In genomic region chr3:156563900-156564682, GRCh38 we compare ENCODE assay signal across 20 cellular contexts. TPM values are rescaled to one million over a fixed set of nuclear protein-coding genes. Genes with fewer than 3 reads are reported as not detected.
DNase-seq lines count a peak whose midpoint lies in the region; ATAC-seq and TF ChIP-seq lines count a peak whose summit lies in the region.
"Had no signal": no experiment of that assay in that cellular context is flagged by ENCODE, and none has a peak within 500 bp of the region (broad histone marks: within the 10 kb centered on the region; RNA-seq: fewer than 3 reads in every experiment).

No MANE protein-coding gene starts in this region.

- H3K4me3 ChIP-seq in HCT116 (replicated peaks in 1 of 2; ENCODE audit: low read depth in 1 of 2, low read length in 2 of 2), result no peak overlapping the region
- no peak overlapping the region for H3K4me3 ChIP-seq in mucosa of descending colon
- H3K4me3 ChIP-seq in suprapubic skin, result no peak overlapping the region

- H3K36me3 ChIP-seq in HCT116 (ENCODE audit: control insufficient read depth in 1 of 2, insufficient read depth in 2 of 2, low read length in 2 of 2) (no peaks in the 10 kb centered on the region), mucosa of descending colon (ENCODE audit: low read depth) (no peaks in the 10 kb centered on the region), suprapubic skin (no peaks in the 10 kb centered on the region)

- H3K27ac ChIP-seq in HCT116 (ENCODE audit: low read depth, low read length), result no peak overlapping the region
- no peak overlapping the region for H3K27ac ChIP-seq in suprapubic skin
- H3K27ac ChIP-seq: RWPE1 had no signal

- CTCF ChIA-PET in HCT116 (lab: Charles Lee), result no interaction called here

- H2AFZ ChIP-seq in HCT116 (ENCODE audit: low read depth, low read length, poor library complexity, severe bottlenecking), result peak overlapping the region; percentile 11

- RAD21 ChIA-PET in HCT116 (lab: Charles Lee; ENCODE audit: low non-redundant PET in 1 of 2, low total read pairs in 2 of 2, uncharacterized antibody in 2 of 2, unreplicated experiment in 2 of 2), result no interaction called here

- no peaks in the 10 kb centered on the region for H3K27me3 ChIP-seq in HCT116 (ENCODE audit: insufficient read depth, low read length)
- no peaks in the 10 kb centered on the region for H3K27me3 ChIP-seq in suprapubic skin

- H3K9me3 ChIP-seq in HCT116 (ENCODE audit: control insufficient read depth in 1 of 2, insufficient read depth in 1 of 2, low read depth in 1 of 2, low read length in 2 of 2) (no peaks in the 10 kb centered on the region), mucosa of descending colon (no peaks in the 10 kb centered on the region), suprapubic skin (no peaks in the 10 kb centered on the region)

- TF ChIP-seq RAD21 in HCT116 (IDR thresholded peaks at IDR 0.05; ENCODE audit: low read depth), result no peak

- H3K4me1 ChIP-seq in HCT116 (ENCODE audit: control insufficient read depth in 1 of 2, insufficient read depth in 2 of 2, low read length in 2 of 2), result no peaks in the 10 kb centered on the region
- no peaks in the 10 kb centered on the region for H3K4me1 ChIP-seq in mucosa of descending colon (ENCODE audit: low read depth)
- H3K4me1 ChIP-seq in suprapubic skin, result no peaks in the 10 kb centered on the region

- TF ChIP-seq POLR2A in HCT116 (IDR thresholded peaks at IDR 0.05; ENCODE audit: borderline replicate concordance, extremely low read depth, insufficient read depth, insufficient read length) (no peak), suprapubic skin (IDR thresholded peaks at IDR 0.05) (no peak)

- ATAC-seq in GM18511 (IDR thresholded peaks at IDR 0.05; ENCODE audit: unreplicated experiment) (peak; percentile 58), HCT116 (no peak), SK-N-SH treated with all-trans-retinoic acid at 6 μM for 48 hours (peak; percentile 40; the same call in 2 of the 3 replicates), mucosa of descending colon (peak; percentile 95), GM18517 (IDR thresholded peaks at IDR 0.05; ENCODE audit: unreplicated experiment) (no peak)
- ATAC-seq: CD8-positive, alpha-beta T cell had no signal

- TF ChIP-seq EP300 in suprapubic skin (IDR thresholded peaks at IDR 0.05), result no peak

- DNase-seq in HCT116 (ENCODE audit: low read depth, low spot score), result no peak
- no peak for DNase-seq in mucosa of descending colon
- DNase-seq in islet precursor cell, result no peak
- no peak for DNase-seq in suprapubic skin (ENCODE audit: low spot score in 2 of 2)
- DNase-seq in activated naive CD4-positive, alpha-beta T cell treated with Interleukin-2 at 50 U/mL for 16 hours, result no peak
- DNase-seq: CD8-positive, alpha-beta T cell; DND-41; GOT3; HFFc6; MV-4-11; NCI-H1436; NCI-H2227 treated with DMSO at 0.1 percent for 48 hours; NCI-H526; NK-92 treated with Interleukin-12 subunit alpha and Interleukin-12 subunit beta, amount 100 ng/mL, for 24 hours; OCI-M1; T-helper 1 cell had no signal

- H3K4me2 ChIP-seq in HCT116 (ENCODE audit: low read length), result no peak overlapping the region

- H3K9ac ChIP-seq in HCT116 (ENCODE audit: low read length), result no peak overlapping the region

- 63% methylated on average over 1 of the region's 1 CpG for WGBS in suprapubic skin

- TF ChIP-seq CTCF in HCT116 (IDR thresholded peaks at IDR 0.05 in 2 of 3, conservative IDR thresholded peaks at IDR 0.05 in 1 of 3; ENCODE audit: borderline replicate concordance in 1 of 3, insufficient read depth in 1 of 3, low read depth in 2 of 3, low read length in 2 of 3) (no peak), mucosa of descending colon (IDR thresholded peaks at IDR 0.05) (no peak), suprapubic skin (IDR thresholded peaks at IDR 0.05) (no peak)

- POLR2A ChIA-PET in HCT116 (lab: Charles Lee), result no interaction called here

- no peaks in the 10 kb centered on the region for H4K20me1 ChIP-seq in HCT116 (ENCODE audit: insufficient read depth)

- H3K79me2 ChIP-seq in HCT116 (ENCODE audit: insufficient read depth, low read length), result no peaks in the 10 kb centered on the region

- no peaks in the 10 kb centered on the region for H3K9me2 ChIP-seq in HCT116 (ENCODE audit: insufficient read depth)

- intact Hi-C loops in HCT116 (cut with micrococcal nuclease), result no loop called here
- intact Hi-C loops in mucosa of descending colon (cut with DNase I, micrococcal nuclease), result loop anchor here in 1 of 2 donors (10.0 kb wide), 1 partner anchor 101 kb away; no protein-coding TSS in a partner anchor

- BruUV-seq in HCT116 (replicated peaks; lab: Mats Ljungman, UMichigan), result no TSS peak

TF ChIP-seq in HCT116, 20 proteins besides CTCF, POLR2A, EP300 and RAD21:
- TF ChIP-seq CEBPB (IDR thresholded peaks at IDR 0.05; ENCODE audit: low read depth) (no peak), ELF1 (IDR thresholded peaks at IDR 0.05; ENCODE audit: borderline replicate concordance, low read depth) (no peak), SIN3A (IDR thresholded peaks at IDR 0.05; ENCODE audit: low read depth) (no peak), EZH2 (IDR thresholded peaks at IDR 0.05) (no peak), POLR2AphosphoS5 (IDR thresholded peaks at IDR 0.05; ENCODE audit: low read depth, low read length) (no peak), FOSL1 (IDR thresholded peaks at IDR 0.05; ENCODE audit: low read depth) (no peak), ATF3 (IDR thresholded peaks at IDR 0.05) (no peak), ZFX (IDR thresholded peaks at IDR 0.05) (no peak), ZNF274 (IDR thresholded peaks at IDR 0.05; ENCODE audit: low read depth, low read length) (no peak)
TF ChIP-seq in HCT116: peak in this region for 0.

TF ChIP-seq in SK-N-SH treated with all-trans-retinoic acid at 6 μM for 48 hours, 23 proteins besides CTCF, POLR2A, EP300 and RAD21:
- no peak for TF ChIP-seq CSRNP3 (CRISPR knock-in tag; IDR thresholded peaks at IDR 0.05)

RNA-seq across cellular contexts. Expression of gene SSR3, which starts 9.2 kb away (rescaled TPM):
- total RNA-seq in HCT116 (2021; ENCODE audit: unreplicated experiment), result 177 TPM
- polyA plus RNA-seq in HCT116 (2012), result 146 and 156 TPM in 2 replicates
- total RNA-seq in mucosa of descending colon, result 100 to 1,000 TPM in 2 of 3 donors, 10 to 100 TPM in 1; 97.9 to 125 (median 123) TPM
- total RNA-seq in suprapubic skin, result 10 to 100 TPM; 56.4 to 72.9 (median 62.4) TPM

Comparison
In these comparisons a context has a peak if more than half of its experiments do, and no peak if none do; other contexts are left out.
1. ATAC-seq: peak in GM18511 (single experiment), SK-N-SH treated with all-trans-retinoic acid at 6 μM for 48 hours (single experiment) and mucosa of descending colon (single experiment); none in HCT116 (single experiment) and GM18517 (single experiment).